Comparison of ENCODE assay signal across 8 cellular contexts in genomic region chrX:84501798-84502628, GRCh38. TPM values are rescaled to one million over a fixed set of nuclear protein-coding genes. Genes with fewer than 3 reads are reported as not detected.
A peak's percentile ranks its signal among the peaks of the same experiment; 100 is the strongest.
DNase-seq lines count a peak whose midpoint lies in the region; ATAC-seq, FAIRE-seq and TF ChIP-seq lines count a peak whose summit lies in the region.

A gene with protein sequence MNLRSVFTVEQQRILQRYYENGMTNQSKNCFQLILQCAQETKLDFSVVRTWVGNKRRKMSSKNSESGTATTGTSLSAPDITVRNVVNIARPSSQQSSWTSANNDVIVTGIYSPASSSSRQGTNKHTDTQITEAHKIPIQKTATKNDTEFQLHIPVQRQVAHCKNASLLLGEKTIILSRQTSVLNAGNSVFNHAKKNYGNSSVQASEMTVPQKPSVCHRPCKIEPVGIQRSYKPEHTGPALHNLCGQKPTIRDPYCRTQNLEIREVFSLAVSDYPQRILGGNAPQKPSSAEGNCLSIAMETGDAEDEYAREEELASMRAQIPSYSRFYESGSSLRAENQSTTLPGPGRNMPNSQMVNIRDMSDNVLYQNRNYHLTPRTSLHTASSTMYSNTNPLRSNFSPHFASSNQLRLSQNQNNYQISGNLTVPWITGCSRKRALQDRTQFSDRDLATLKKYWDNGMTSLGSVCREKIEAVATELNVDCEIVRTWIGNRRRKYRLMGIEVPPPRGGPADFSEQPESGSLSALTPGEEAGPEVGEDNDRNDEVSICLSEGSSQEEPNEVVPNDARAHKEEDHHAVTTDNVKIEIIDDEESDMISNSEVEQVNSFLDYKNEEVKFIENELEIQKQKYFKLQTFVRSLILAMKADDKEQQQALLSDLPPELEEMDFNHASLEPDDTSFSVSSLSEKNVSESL (minus strand): TSS chrX:84502453. CDS start chrX:84475397, 27,056 bp downstream.

- TF ChIP-seq CTCF in ascending aorta (IDR thresholded peaks at IDR 0.05), result no peak
- TF ChIP-seq CTCF in psoas muscle (IDR thresholded peaks at IDR 0.05), result no peak

- H3K27me3 ChIP-seq in ascending aorta (no peaks in the 10 kb centered on the region), psoas muscle (ENCODE audit: insufficient read depth in 3 of 3, low read length in 2 of 3) (peaks cover 0 to 5% (median 0%) of the 10 kb centered on the region in 3 donors)

- intact Hi-C loops in ascending aorta (cut with DNase I), result loop anchor here (10.0 kb wide), 3 partner anchors 137 to 553 kb away; no protein-coding TSS in a partner anchor
- intact Hi-C loops in psoas muscle (cut with DNase I), result no loop called here

- WGBS in psoas muscle, 3 donors, result 0 to 25% (median 2%) methylated on average over 34 to 38 of the region's 38 CpGs

- no peaks in the 10 kb centered on the region for H3K9me3 Mint-ChIP-seq in T-helper 1 cell treated with Interleukin-12 subunit alpha and Interleukin-12 subunit beta and Interleukin-4 antibody, amounts not matched to agents 30 μg/mL and 1 μg/mL, for 36 hours

- no peak for FAIRE-seq in urothelium cell line (lab: Jason Lieb, UNC)

- peak within 1 kb of the TSS; percentile 82 to 96 for H3K27ac ChIP-seq in ascending aorta
- peak within 1 kb of the TSS; percentile 65 for H3K27ac ChIP-seq in psoas muscle

- DNase-seq in DMS79 (lab: John Stamatoyannopoulos, UW) (peak; percentile 68), GOT3 (lab: John Stamatoyannopoulos, UW) (peak; percentile 39), NCI-H1092 treated with DMSO at 0.1 percent for 48 hours (lab: John Stamatoyannopoulos, UW) (peak; percentile 88), ascending aorta (ENCODE audit: low spot score in 2 of 2) (peak; percentile 26 to 93), hepatic stellate cell (ENCODE audit: low spot score) (peak; percentile 40), psoas muscle (peak; percentile 85 to 88), urothelium cell line (ENCODE audit: low spot score) (peak; percentile 79)

- H3K9me3 ChIP-seq in ascending aorta, result no peaks in the 10 kb centered on the region
- H3K9me3 ChIP-seq in psoas muscle, result no peaks in the 10 kb centered on the region

- peaks cover 5% of the 10 kb centered on the region for H3K27me3 Mint-ChIP-seq in T-helper 1 cell treated with Interleukin-12 subunit alpha and Interleukin-12 subunit beta and Interleukin-4 antibody, amounts not matched to agents 30 μg/mL and 1 μg/mL, for 36 hours (ENCODE audit: low read depth)

- H3K27ac Mint-ChIP-seq in T-helper 1 cell treated with Interleukin-12 subunit alpha and Interleukin-12 subunit beta and Interleukin-4 antibody, amounts not matched to agents 30 μg/mL and 1 μg/mL, for 36 hours, result peak within 1 kb of the TSS; percentile 95

- peak; percentile 74 to 97 (median 93) for ATAC-seq in psoas muscle

- no peaks in the 10 kb centered on the region for H3K36me3 ChIP-seq in ascending aorta
- H3K36me3 ChIP-seq in psoas muscle (ENCODE audit: insufficient read depth in 1 of 2, low read depth in 1 of 2), result no peaks in the 10 kb centered on the region

- no peaks in the 10 kb centered on the region for H3K36me3 Mint-ChIP-seq in T-helper 1 cell treated with Interleukin-12 subunit alpha and Interleukin-12 subunit beta and Interleukin-4 antibody, amounts not matched to agents 30 μg/mL and 1 μg/mL, for 36 hours (ENCODE audit: low read depth)

- H3K4me1 ChIP-seq in ascending aorta (no peaks in the 10 kb centered on the region), psoas muscle (no peaks in the 10 kb centered on the region)

- peaks cover 9% of the 10 kb centered on the region for H3K4me1 Mint-ChIP-seq in T-helper 1 cell treated with Interleukin-12 subunit alpha and Interleukin-12 subunit beta and Interleukin-4 antibody, amounts not matched to agents 30 μg/mL and 1 μg/mL, for 36 hours (ENCODE audit: low read depth)

- H3K4me3 Mint-ChIP-seq in T-helper 1 cell treated with Interleukin-12 subunit alpha and Interleukin-12 subunit beta and Interleukin-4 antibody, amounts not matched to agents 30 μg/mL and 1 μg/mL, for 36 hours, result peak within 1 kb of the TSS; percentile 93

- peak within 1 kb of the TSS; percentile 48 to 79 for H3K4me3 ChIP-seq in ascending aorta
- peak within 1 kb of the TSS; percentile 66 for H3K4me3 ChIP-seq in psoas muscle

RNA-seq across cellular contexts. Expression of the gene that starts here (rescaled TPM):
- total RNA-seq in ascending aorta (5.3 TPM), psoas muscle (1 to 10 TPM in 1 of 4 donors, under 1 TPM in 3; 0.46 to 1.7 (median 0.89) TPM)
- under 1 TPM; 0.11 to 0.43 (median 0.27) TPM for polyA plus RNA-seq in psoas muscle

Comparison
In these comparisons a context has a peak if more than half of its experiments do, and no peak if none do; other contexts are left out.
1. Peak in every context shown above with its lines: DNase-seq, ATAC-seq, H3K4me3 ChIP-seq and H3K27ac ChIP-seq.